ENCODE assay signal across 26 cellular contexts in genomic region chr2:182639971-182640370, GRCh38.
DNase-seq lines count a peak whose midpoint lies in the region; ATAC-seq, FAIRE-seq and TF ChIP-seq lines count a peak whose summit lies in the region.
"Had no signal": no experiment of that assay in that cellular context is flagged by ENCODE, and none has a peak within 500 bp of the region (broad histone marks: within the 10 kb centered on the region; RNA-seq: fewer than 3 reads in every experiment).

No MANE protein-coding gene starts in this region.

- no peak overlapping the region for H3K9ac ChIP-seq in H1 (replicated peaks in 1 of 4; ENCODE audit: extremely low read depth in 1 of 4, low read depth in 3 of 4, low read length in 3 of 4)
- H3K9ac ChIP-seq: BLaER1 treated with 17β-estradiol and CSF1 and Interleukin-3, amounts not matched to agents 10 nM and 100 nM had no signal

- no peak overlapping the region for H3K4me3 ChIP-seq in H1 (ENCODE audit: extremely low read depth in 1 of 4, insufficient read depth in 2 of 4, low read depth in 3 of 4, low read length in 4 of 4)
- no peak overlapping the region for H3K4me3 ChIP-seq in Caco-2 (ENCODE audit: low read depth, low read length)
- H3K4me3 ChIP-seq: BLaER1 treated with 17β-estradiol and CSF1 and Interleukin-3, amounts not matched to agents 10 nM and 100 nM; GM12878 had no signal

- no peak overlapping the region for H3K4me2 ChIP-seq in H1 (ENCODE audit: insufficient read depth in 1 of 2, low read depth in 2 of 2, low read length in 2 of 2)
- H3K4me2 ChIP-seq: BLaER1 treated with 17β-estradiol and CSF1 and Interleukin-3, amounts not matched to agents 10 nM and 100 nM had no signal

- no peaks in the 10 kb centered on the region for H3K79me1 ChIP-seq in H1 (ENCODE audit: low read depth, low read length)

- H3K4me3 Mint-ChIP-seq in Caco-2 (ENCODE audit: unreplicated experiment), result no peak overlapping the region
- H3K4me3 Mint-ChIP-seq: B cell; CD4-positive, alpha-beta T cell; CD8-positive, alpha-beta T cell had no signal

- no peak for TF ChIP-seq CTCF in H1 (IDR thresholded peaks at IDR 0.05; ENCODE audit: control extremely low read depth in 1 of 3, insufficient read depth in 1 of 3, low read depth in 1 of 3, low read length in 3 of 3)
- no peak for TF ChIP-seq CTCF in Caco-2 (IDR thresholded peaks at IDR 0.05; ENCODE audit: insufficient read depth in 1 of 2, low read depth in 1 of 2, low read length in 1 of 2, severe bottlenecking in 1 of 2, unreplicated experiment in 1 of 2)

- H2BK20ac ChIP-seq in H1 (ENCODE audit: low read length), result no peak overlapping the region

- no peak overlapping the region for H3K27ac Mint-ChIP-seq in Caco-2 (ENCODE audit: unreplicated experiment)
- H3K27ac Mint-ChIP-seq: B cell; CD4-positive, alpha-beta T cell; CD8-positive, alpha-beta T cell had no signal

- no peaks in the 10 kb centered on the region for H3K4me1 ChIP-seq in H1 (replicated peaks in 1 of 4; ENCODE audit: control insufficient read depth in 3 of 4, insufficient read depth in 4 of 4, low read length in 3 of 4)
- H3K4me1 ChIP-seq in Caco-2, result no peaks in the 10 kb centered on the region
- H3K4me1 ChIP-seq: BLaER1 treated with 17β-estradiol and CSF1 and Interleukin-3, amounts not matched to agents 10 nM and 100 nM had no signal

- BruUV-seq in Caco-2 (replicated peaks; lab: Mats Ljungman, UMichigan), result no TSS peak

- H3K36me3 ChIP-seq in H1 (ENCODE audit: control insufficient read depth in 2 of 4, insufficient read depth in 4 of 4, low read length in 3 of 4) (no peaks in the 10 kb centered on the region), Caco-2 (ENCODE audit: control insufficient read depth, insufficient read depth, low read length) (no peaks in the 10 kb centered on the region)
- H3K36me3 ChIP-seq: BLaER1 treated with 17β-estradiol and CSF1 and Interleukin-3, amounts not matched to agents 10 nM and 100 nM had no signal

- no peak overlapping the region for H3K4ac ChIP-seq in H1 (replicated peaks; ENCODE audit: insufficient read length, low read depth, low read length)

- POLR2A ChIA-PET in H1 (lab: Charles Lee; ENCODE audit: partially characterized antibody) (no interaction called here), Caco-2 (lab: Charles Lee) (no interaction called here)

- TF ChIP-seq POLR2A in H1 (IDR thresholded peaks at IDR 0.05; ENCODE audit: control extremely low read depth in 1 of 2, low read depth in 2 of 2, low read length in 2 of 2), result no peak

- no peak overlapping the region for H3K56ac ChIP-seq in H1 (replicated peaks; ENCODE audit: insufficient read length, low read depth, low read length)

- no peaks in the 10 kb centered on the region for H3K79me2 ChIP-seq in H1 (ENCODE audit: control insufficient read depth in 1 of 2, insufficient read depth in 2 of 2, low read length in 2 of 2)

- H3K14ac ChIP-seq in H1 (ENCODE audit: insufficient read length), result no peak overlapping the region

- FAIRE-seq in H1 (lab: Jason Lieb, UNC), result no peak
- FAIRE-seq: A204.1, GM12878, GM12892, GM18507 had no signal

- no peaks in the 10 kb centered on the region for H4K20me1 ChIP-seq in H1 (replicated peaks in 1 of 2; ENCODE audit: control insufficient read depth in 1 of 2, insufficient read depth in 2 of 2, low read length in 2 of 2)
- H4K20me1 ChIP-seq: BLaER1 treated with 17β-estradiol and CSF1 and Interleukin-3, amounts not matched to agents 10 nM and 100 nM had no signal

- peak; percentile 56 for DNase-seq in ACHN
- no peak for DNase-seq in H1 (ENCODE audit: low read depth in 1 of 2, low spot score in 2 of 2)
- DNase-seq in fibroblast of peridontal ligament (ENCODE audit: extremely low read depth), result peak; percentile 23
- peak; percentile 74 for DNase-seq in renal cortical epithelial cell (ENCODE audit: low read depth)
- DNase-seq in stimulated activated naive CD8-positive, alpha-beta T cell treated with anti-CD3 and anti-CD28 coated beads, Interleukin-15, Interleukin-2, amounts not matched to agents 100 U/mL and 50 U/mL, for 24 hours, result no peak
- no peak for DNase-seq in iPS-NIHi7 (ENCODE audit: extremely low spot score)
- no peak for DNase-seq in NCI-H1436 (lab: John Stamatoyannopoulos, UW)
- DNase-seq in Caco-2, result no peak
- DNase-seq: 8988T; AML-193; CD4-positive, alpha-beta T cell; CD8-positive, alpha-beta T cell; DMS 273 treated with DMSO at 0.1 percent for 48 hours; DMS153; DMS53; DMS79; DND-41; EL; GDM1 had no signal

- H3K23me2 ChIP-seq in H1 (ENCODE audit: low read depth, low read length), result no peaks in the 10 kb centered on the region; the same call in 1 of the 2 replicates

- WGBS in H1 (ENCODE audit: extremely low coverage in 1 of 2, insufficient coverage in 1 of 2, insufficient read length in 1 of 2, insufficient replicate concordance in 2 of 2, low coverage in 1 of 2, low lambda C conversion rate in 2 of 2, missing lambda C conversion rate in 1 of 2), 2 experiments, result 98% methylated on average over 2 of the region's 2 CpGs; no CpG with 5 or more reads in 1 of the 2 experiments

- H3K9me3 Mint-ChIP-seq in Caco-2 (ENCODE audit: unreplicated experiment), result no peaks in the 10 kb centered on the region
- H3K9me3 Mint-ChIP-seq: CD4-positive, alpha-beta T cell; CD8-positive, alpha-beta T cell had no signal

- H2BK12ac ChIP-seq in H1 (ENCODE audit: low read depth, low read length), result no peak overlapping the region

- no peak overlapping the region for H4K5ac ChIP-seq in H1 (ENCODE audit: insufficient read length, low read depth, low read length)

- no peak overlapping the region for H4K91ac ChIP-seq in H1 (replicated peaks; ENCODE audit: insufficient read length, low read length)

- no peaks in the 10 kb centered on the region for H3K4me1 Mint-ChIP-seq in Caco-2 (ENCODE audit: low read depth, unreplicated experiment)

- peak overlapping the region; percentile 43 for H2BK120ac ChIP-seq in H1 (replicated peaks; ENCODE audit: low read depth, low read length)

- H3K27me3 ChIP-seq in H1 (replicated peaks in 1 of 4; ENCODE audit: control insufficient read depth in 3 of 4, extremely low read depth in 1 of 4, insufficient read depth in 3 of 4, low read length in 3 of 4) (no peaks in the 10 kb centered on the region), Caco-2 (replicated peaks; ENCODE audit: control insufficient read depth, insufficient read depth, low read length) (no peaks in the 10 kb centered on the region)
- H3K27me3 ChIP-seq: BLaER1 treated with 17β-estradiol and CSF1 and Interleukin-3, amounts not matched to agents 10 nM and 100 nM had no signal

- no peak for TF ChIP-seq EP300 in H1 (IDR thresholded peaks at IDR 0.05; ENCODE audit: borderline replicate concordance in 1 of 2, low read depth in 2 of 2, low read length in 2 of 2)

- CTCF ChIA-PET in H1 (lab: Charles Lee; ENCODE audit: partially characterized antibody) (interaction anchor here (1.3 kb wide), 1 partner anchor 8 kb away, joined by 4 read pairs; no protein-coding TSS in a partner anchor), Caco-2 (lab: Charles Lee) (no interaction called here)

- no peak overlapping the region for H2BK5ac ChIP-seq in H1 (ENCODE audit: low read depth, low read length)

- H3K27me3 Mint-ChIP-seq in Caco-2 (ENCODE audit: insufficient read depth, unreplicated experiment), result peaks cover 3% of the 10 kb centered on the region

- no peak overlapping the region for H3K18ac ChIP-seq in H1 (ENCODE audit: extremely low read depth, low read length)

- H3K23ac ChIP-seq in H1 (ENCODE audit: insufficient read length), result no peak overlapping the region

- no peak overlapping the region for H2BK15ac ChIP-seq in H1 (ENCODE audit: low read length)

- H2AFZ ChIP-seq in H1 (ENCODE audit: low read length), result no peak overlapping the region

- H3K36me3 Mint-ChIP-seq in Caco-2 (ENCODE audit: insufficient read depth, unreplicated experiment), result no peaks in the 10 kb centered on the region
- H3K36me3 Mint-ChIP-seq: CD8-positive, alpha-beta T cell had no signal

- H3K9me3 ChIP-seq in H1 (ENCODE audit: insufficient read depth in 2 of 2, low read depth in 1 of 2, low read length in 1 of 2), result no peaks in the 10 kb centered on the region
- no peaks in the 10 kb centered on the region for H3K9me3 ChIP-seq in Caco-2
- H3K9me3 ChIP-seq: BLaER1 treated with 17β-estradiol and CSF1 and Interleukin-3, amounts not matched to agents 10 nM and 100 nM had no signal

- H2AK5ac ChIP-seq in H1 (ENCODE audit: low read depth, low read length), result no peak overlapping the region

- no peak for ATAC-seq in stimulated activated naive CD8-positive, alpha-beta T cell treated with anti-CD3 and anti-CD28 coated beads, Interleukin-15, Interleukin-2, amounts not matched to agents 100 U/mL and 50 U/mL, for 24 hours
- ATAC-seq: CD8-positive, alpha-beta T cell; GM12878 had no signal

- intact Hi-C loops in Caco-2 (cut with micrococcal nuclease; ENCODE audit: unreplicated experiment), result loop anchor here (10.0 kb wide), 2 partner anchors 145 to 255 kb away; no protein-coding TSS in a partner anchor

- H4K8ac ChIP-seq in H1 (ENCODE audit: extremely low read depth, insufficient read depth, low read length), result no peak overlapping the region

- no peak overlapping the region for H3K27ac ChIP-seq in H1 (ENCODE audit: low read depth, low read length)
- H3K27ac ChIP-seq: BLaER1 treated with 17β-estradiol and CSF1 and Interleukin-3, amounts not matched to agents 10 nM and 100 nM; C4-2B had no signal

- TF ChIP-seq RAD21 in H1 (IDR thresholded peaks at IDR 0.05 in 1 of 2, conservative IDR thresholded peaks at IDR 0.05 in 1 of 2; ENCODE audit: low read depth in 2 of 2, low read length in 2 of 2), result no peak

- in situ Hi-C loops in ACHN (cut with HindIII; ENCODE audit: low pct_ligation_motif_present, low pct_unique_long_range_greater_than_20kb, low sequenced_read_pairs), result no loop called here

TF ChIP-seq in H1, 55 proteins besides CTCF, POLR2A, EP300 and RAD21 (continues in another document):
- TF ChIP-seq ASH2L (IDR thresholded peaks at IDR 0.05; ENCODE audit: low read length), result no peak
- TF ChIP-seq NRF1 (IDR thresholded peaks at IDR 0.05; ENCODE audit: low read depth, low read length), result no peak
- TF ChIP-seq ATF2 (IDR thresholded peaks at IDR 0.05; ENCODE audit: low read length), result no peak

Comparison
In these comparisons a context has a peak if more than half of its experiments do, and no peak if none do; other contexts are left out.
1. DNase-seq: peak in ACHN (single experiment), fibroblast of peridontal ligament (single experiment) and renal cortical epithelial cell (single experiment); none in H1 (0 of 2), stimulated activated naive CD8-positive, alpha-beta T cell treated with anti-CD3 and anti-CD28 coated beads, Interleukin-15, Interleukin-2, amounts not matched to agents 100 U/mL and 50 U/mL, for 24 hours (single experiment), iPS-NIHi7 (single experiment), NCI-H1436 (single experiment) and Caco-2 (0 of 2).